Comparison of ENCODE assay signal across 19 cellular contexts in genomic region chr1:174414205-174414604, GRCh38. TPM values are rescaled to one million over a fixed set of nuclear protein-coding genes. Genes with fewer than 3 reads are reported as not detected.
DNase-seq lines count a peak whose midpoint lies in the region; ATAC-seq and TF ChIP-seq lines count a peak whose summit lies in the region.
"Had no signal": no experiment of that assay in that cellular context is flagged by ENCODE, and none has a peak within 500 bp of the region (broad histone marks: within the 10 kb centered on the region; RNA-seq: fewer than 3 reads in every experiment).

No MANE protein-coding gene starts in this region.

- no peaks in the 10 kb centered on the region for H3K79me2 ChIP-seq in ACC112 (ENCODE audit: control insufficient read depth, insufficient read depth, low read length, unreplicated experiment)
- H3K79me2 ChIP-seq in OCI-LY1 (ENCODE audit: insufficient read depth, low read length): peaks cover 21% of the 10 kb centered on the region

- H3K27me3 ChIP-seq in ACC112 (ENCODE audit: insufficient read depth, low read length): no peaks in the 10 kb centered on the region
- no peaks in the 10 kb centered on the region for H3K27me3 ChIP-seq in CD8-positive, alpha-beta T cell (ENCODE audit: insufficient read depth, low read length)
- H3K27me3 ChIP-seq in OCI-LY1 (ENCODE audit: insufficient read depth, low read length): no peaks in the 10 kb centered on the region
- no peaks in the 10 kb centered on the region for H3K27me3 ChIP-seq in endocrine pancreas (ENCODE audit: control insufficient read depth, insufficient read depth, low read length)
- H3K27me3 ChIP-seq: thyroid gland had no signal

- no peak for TF ChIP-seq CTCF in CD8-positive, alpha-beta T cell (IDR thresholded peaks at IDR 0.05)
- TF ChIP-seq CTCF in OCI-LY1 (IDR thresholded peaks at IDR 0.05; ENCODE audit: low read length): no peak

- no peaks in the 10 kb centered on the region for H3K9me2 ChIP-seq in OCI-LY1 (ENCODE audit: low read depth, low read length)

- peaks cover 13% of the 10 kb centered on the region for H3K9me3 Mint-ChIP-seq in CD8-positive, alpha-beta T cell

- CTCF ChIA-PET in CD8-positive, alpha-beta T cell (lab: Charles Lee): interaction anchor here (1.5 kb wide), 1 partner anchor 10 kb away, joined by 3 read pairs; no protein-coding TSS in a partner anchor

- H3K4me2 ChIP-seq in OCI-LY1 (ENCODE audit: low read length): peak overlapping the region; percentile 53

- no peaks in the 10 kb centered on the region for H3K9me3 ChIP-seq in CD8-positive, alpha-beta T cell (ENCODE audit: low read length)
- H3K9me3 ChIP-seq in OCI-LY1 (ENCODE audit: low read length) (no peaks in the 10 kb centered on the region; the same call in 1 of the 2 replicates), endocrine pancreas (ENCODE audit: control insufficient read depth, low read length) (no peaks in the 10 kb centered on the region)
- H3K9me3 ChIP-seq: thyroid gland had no signal

- H2AFZ ChIP-seq in ACC112 (ENCODE audit: low read length, unreplicated experiment): peak overlapping the region; percentile 59
- no peak overlapping the region for H2AFZ ChIP-seq in OCI-LY1 (ENCODE audit: low read length)

- no peaks in the 10 kb centered on the region for H3F3A ChIP-seq in OCI-LY1 (ENCODE audit: insufficient read depth, low read length)

- no peaks in the 10 kb centered on the region for H4K20me1 ChIP-seq in OCI-LY1 (ENCODE audit: insufficient read depth, low read length)

- no peak overlapping the region for H3K9ac ChIP-seq in OCI-LY1 (ENCODE audit: low read length)
- no peak overlapping the region for H3K9ac ChIP-seq in endocrine pancreas (ENCODE audit: control insufficient read depth, insufficient read depth, low read length)

- H3K4me3 ChIP-seq in ACC112 (ENCODE audit: low read depth, low read length): peak overlapping the region; percentile 61
- H3K4me3 ChIP-seq in CD8-positive, alpha-beta T cell (ENCODE audit: low read depth, low read length): no peak overlapping the region
- no peak overlapping the region for H3K4me3 ChIP-seq in OCI-LY1 (ENCODE audit: low read depth, low read length, poor library complexity, severe bottlenecking)
- peak overlapping the region; percentile 18 for H3K4me3 ChIP-seq in endocrine pancreas (ENCODE audit: control insufficient read depth, insufficient read depth, low read length)
- H3K4me3 ChIP-seq: skin epidermis, thyroid gland had no signal

- intact Hi-C loops in CD8-positive, alpha-beta T cell (cut with DNase I, micrococcal nuclease): no loop called here
- intact Hi-C loops in head of caudate nucleus (cut with DNase I): no loop called here

- H3K27me3 Mint-ChIP-seq in CD8-positive, alpha-beta T cell (ENCODE audit: low read depth): no peaks in the 10 kb centered on the region

- H3K36me3 Mint-ChIP-seq in CD8-positive, alpha-beta T cell: peaks cover 14% of the 10 kb centered on the region

- no peak overlapping the region for H3K27ac Mint-ChIP-seq in CD8-positive, alpha-beta T cell

- no peak for DNase-seq in CD8-positive, alpha-beta T cell
- no peak for DNase-seq in NCI-H128 (lab: John Stamatoyannopoulos, UW; ENCODE audit: unreplicated experiment)
- no peak for DNase-seq in globus pallidus (ENCODE audit: low spot score)
- no peak for DNase-seq in head of caudate nucleus
- DNase-seq: activated CD4-positive, CD25-positive, alpha-beta regulatory T cell; AML-193; effector CD4-positive, alpha-beta T cell; GDM1; NCI-H1417 treated with DMSO at 0.1 percent for 48 hours; NCI-H2171 treated with DMSO at 0.1 percent for 48 hours; NCI-H774; stimulated activated CD4-positive, alpha-beta T cell treated with anti-CD3 and anti-CD28 coated beads, Interleukin-4, amount 100 ng/mL, for 4 hours; thyroid gland had no signal

- no peak for ATAC-seq in CD8-positive, alpha-beta T cell
- no peak for ATAC-seq in HG03460 (IDR thresholded peaks at IDR 0.05; ENCODE audit: unreplicated experiment)

- H3K27ac ChIP-seq in ACC112 (ENCODE audit: low read depth, low read length): peak overlapping the region; percentile 0; the same call in 1 of the 2 replicates
- no peak overlapping the region for H3K27ac ChIP-seq in CD8-positive, alpha-beta T cell (ENCODE audit: low read depth, low read length)
- H3K27ac ChIP-seq in OCI-LY1 (ENCODE audit: low read depth, low read length, poor library complexity, severe bottlenecking): peak overlapping the region; percentile 12
- H3K27ac ChIP-seq: RWPE1, skin epidermis, thyroid gland had no signal

- peaks cover 4% of the 10 kb centered on the region for H3K4me1 ChIP-seq in ACC112 (ENCODE audit: control insufficient read depth, insufficient read depth, low read length, unreplicated experiment)
- H3K4me1 ChIP-seq in CD8-positive, alpha-beta T cell (ENCODE audit: insufficient read depth, low read length): peaks cover 4% of the 10 kb centered on the region
- H3K4me1 ChIP-seq in OCI-LY1 (ENCODE audit: insufficient read depth, low read length, severe bottlenecking): peaks cover 30% of the 10 kb centered on the region
- peaks cover 3% of the 10 kb centered on the region for H3K4me1 ChIP-seq in endocrine pancreas (ENCODE audit: control insufficient read depth, insufficient read depth, low read length)
- H3K4me1 ChIP-seq: thyroid gland had no signal

- H3K4me1 Mint-ChIP-seq in CD8-positive, alpha-beta T cell (ENCODE audit: low read depth): peaks cover 41% of the 10 kb centered on the region

- H3K4me3 Mint-ChIP-seq in CD8-positive, alpha-beta T cell: peak overlapping the region; percentile 49

- H3K36me3 ChIP-seq in ACC112 (ENCODE audit: insufficient read depth, low read length) (no peaks in the 10 kb centered on the region), OCI-LY1 (ENCODE audit: insufficient read depth, low read length) (no peaks in the 10 kb centered on the region), endocrine pancreas (ENCODE audit: control insufficient read depth, insufficient read depth, low read length) (no peaks in the 10 kb centered on the region)
- H3K36me3 ChIP-seq in CD8-positive, alpha-beta T cell (ENCODE audit: insufficient read depth, low read length): no peaks in the 10 kb centered on the region
- H3K36me3 ChIP-seq: thyroid gland had no signal

- POLR2A ChIA-PET in CD8-positive, alpha-beta T cell (lab: Charles Lee): no interaction called here

RNA-seq across cellular contexts. Expression of gene GPR52, which starts 33.6 kb away (rescaled TPM):
- under 1 TPM; 0.49 to 0.72 TPM for total RNA-seq in CD8-positive, alpha-beta T cell

Comparison
In these comparisons a context has a peak if more than half of its experiments do, and no peak if none do; other contexts are left out.
1. H3K4me3 ChIP-seq: peak in ACC112 (single experiment) and endocrine pancreas (single experiment); none in CD8-positive, alpha-beta T cell (single experiment) and OCI-LY1 (single experiment).